Comparison of ENCODE assay signal across 21 cellular contexts in genomic region chr15:92962914-92963313, GRCh38.
A peak's percentile ranks its signal among the peaks of the same experiment; 100 is the strongest.
DNase-seq lines count a peak whose midpoint lies in the region; ATAC-seq, FAIRE-seq and TF ChIP-seq lines count a peak whose summit lies in the region.
"Had no signal": no experiment of that assay in that cellular context is flagged by ENCODE, and none has a peak within 500 bp of the region (broad histone marks: within the 10 kb centered on the region; RNA-seq: fewer than 3 reads in every experiment).

No MANE protein-coding gene starts in this region.

- intact Hi-C loops in activated T-helper 1 cell treated with anti-CD3 and anti-CD28 coated beads, Interleukin-12 subunit alpha, Interleukin-12 subunit beta, Interleukin-2, Interleukin-4 antibody, amounts not matched to agents 30 ng/mL and 10 ng/mL and 1 ng/mL, durations not matched to agents 14 hours and 24 hours and 36 hours (cut with micrococcal nuclease): no loop called here
- intact Hi-C loops in naive thymus-derived CD4-positive, alpha-beta T cell (cut with micrococcal nuclease): no loop called here

- POLR2A ChIA-PET in naive thymus-derived CD4-positive, alpha-beta T cell (lab: Charles Lee): no interaction called here

- peaks cover 0 to 8% of the 10 kb centered on the region in 2 donors for H3K4me1 ChIP-seq in naive thymus-derived CD4-positive, alpha-beta T cell (ENCODE audit: control insufficient read depth in 2 of 2, insufficient read depth in 2 of 2, low read length in 2 of 2)
- H3K4me1 ChIP-seq: A549 had no signal

- no peaks in the 10 kb centered on the region for H3K9me3 ChIP-seq in naive thymus-derived CD4-positive, alpha-beta T cell (ENCODE audit: control insufficient read depth in 2 of 3, low read length in 3 of 3)
- H3K9me3 ChIP-seq: A549 had no signal

- peaks cover 33% of the 10 kb centered on the region for H3K36me3 Mint-ChIP-seq in activated naive CD8-positive, alpha-beta T cell
- H3K36me3 Mint-ChIP-seq in activated naive CD8-positive, alpha-beta T cell treated with anti-CD3 and anti-CD28 coated beads, Interleukin-2, amount 50 U/mL, for 24 hours (ENCODE audit: low read depth): peaks cover 80% of the 10 kb centered on the region
- peaks cover 63% of the 10 kb centered on the region for H3K36me3 Mint-ChIP-seq in activated T-helper 1 cell treated with anti-CD3 and anti-CD28 coated beads, Interleukin-12 subunit alpha, Interleukin-12 subunit beta, Interleukin-2, Interleukin-4 antibody, amounts not matched to agents 30 ng/mL and 10 ng/mL and 1 ng/mL, durations not matched to agents 14 hours and 24 hours and 36 hours (ENCODE audit: low read depth)
- peaks cover 17 to 79% (median 52%) of the 10 kb centered on the region in 5 donors for H3K36me3 Mint-ChIP-seq in naive thymus-derived CD4-positive, alpha-beta T cell

- FAIRE-seq in GM19239 (lab: Jason Lieb, UNC): no peak
- FAIRE-seq in GM12891 (lab: Jason Lieb, UNC): no peak

- no peaks in the 10 kb centered on the region for H3K9me3 Mint-ChIP-seq in activated naive CD8-positive, alpha-beta T cell (ENCODE audit: low read depth)
- H3K9me3 Mint-ChIP-seq in activated naive CD8-positive, alpha-beta T cell treated with anti-CD3 and anti-CD28 coated beads, Interleukin-2, amount 50 U/mL, for 24 hours: peaks cover 13% of the 10 kb centered on the region
- peaks cover 4% of the 10 kb centered on the region for H3K9me3 Mint-ChIP-seq in activated T-helper 1 cell treated with anti-CD3 and anti-CD28 coated beads, Interleukin-12 subunit alpha, Interleukin-12 subunit beta, Interleukin-2, Interleukin-4 antibody, amounts not matched to agents 30 ng/mL and 10 ng/mL and 1 ng/mL, durations not matched to agents 14 hours and 24 hours and 36 hours
- H3K9me3 Mint-ChIP-seq in naive thymus-derived CD4-positive, alpha-beta T cell: peaks cover 0 to 12% (median 0%) of the 10 kb centered on the region in 11 donors
- H3K9me3 Mint-ChIP-seq: H9 had no signal

- peak overlapping the region; percentile 20 for H3K4me3 Mint-ChIP-seq in activated naive CD8-positive, alpha-beta T cell
- H3K4me3 Mint-ChIP-seq in activated naive CD8-positive, alpha-beta T cell treated with anti-CD3 and anti-CD28 coated beads, Interleukin-2, amount 50 U/mL, for 24 hours: no peak overlapping the region
- no peak overlapping the region for H3K4me3 Mint-ChIP-seq in activated T-helper 1 cell treated with anti-CD3 and anti-CD28 coated beads, Interleukin-12 subunit alpha, Interleukin-12 subunit beta, Interleukin-2, Interleukin-4 antibody, amounts not matched to agents 30 ng/mL and 10 ng/mL and 1 ng/mL, durations not matched to agents 14 hours and 24 hours and 36 hours
- peak overlapping the region in 1 of 10 donors; percentile 30 for H3K4me3 Mint-ChIP-seq in naive thymus-derived CD4-positive, alpha-beta T cell
- H3K4me3 Mint-ChIP-seq: B cell, CD14-positive monocyte, H9 had no signal

- no peak for DNase-seq in activated naive CD8-positive, alpha-beta T cell treated with anti-CD3 and anti-CD28 coated beads, Interleukin-2, amount 50 U/mL, for 24 hours
- DNase-seq in activated T-helper 1 cell treated with anti-CD3 and anti-CD28 coated beads, Interleukin-12 subunit alpha, Interleukin-12 subunit beta, Interleukin-2, Interleukin-4 antibody, amounts not matched to agents 30 ng/mL and 10 ng/mL and 1 ng/mL, durations not matched to agents 14 hours and 24 hours and 36 hours (ENCODE audit: low spot score): no peak
- DNase-seq in naive thymus-derived CD4-positive, alpha-beta T cell: no peak
- DNase-seq in GM19239 (ENCODE audit: insufficient read length, low spot score) (no peak), GM12891 (ENCODE audit: insufficient read length, low spot score) (no peak), NAMALWA (ENCODE audit: low spot score) (no peak)
- DNase-seq: COR-L47; DMS79; H9; NCI-H1105 treated with DMSO at 0.1 percent for 48 hours; NCI-H2029 treated with DMSO at 0.1 percent for 48 hours; NCI-H226; NCI-H510A treated with DMSO at 0.1 percent for 48 hours; NCI-H774; NK-92 treated with Interleukin-12 subunit alpha and Interleukin-12 subunit beta, amount 100 ng/mL, for 24 hours; SHP77 treated with DMSO at 0.1 percent for 48 hours had no signal

- peaks cover 56% of the 10 kb centered on the region for H3K4me1 Mint-ChIP-seq in activated naive CD8-positive, alpha-beta T cell (ENCODE audit: low read depth)
- peaks cover 44% of the 10 kb centered on the region for H3K4me1 Mint-ChIP-seq in activated naive CD8-positive, alpha-beta T cell treated with anti-CD3 and anti-CD28 coated beads, Interleukin-2, amount 50 U/mL, for 24 hours
- peaks cover 44% of the 10 kb centered on the region for H3K4me1 Mint-ChIP-seq in activated T-helper 1 cell treated with anti-CD3 and anti-CD28 coated beads, Interleukin-12 subunit alpha, Interleukin-12 subunit beta, Interleukin-2, Interleukin-4 antibody, amounts not matched to agents 30 ng/mL and 10 ng/mL and 1 ng/mL, durations not matched to agents 14 hours and 24 hours and 36 hours (ENCODE audit: low read depth)
- H3K4me1 Mint-ChIP-seq in naive thymus-derived CD4-positive, alpha-beta T cell: peaks cover 22 to 80% (median 59%) of the 10 kb centered on the region in 7 donors
- H3K4me1 Mint-ChIP-seq: H9 had no signal

- CTCF ChIA-PET in naive thymus-derived CD4-positive, alpha-beta T cell (lab: Charles Lee): no interaction called here

- H3K27me3 Mint-ChIP-seq in activated naive CD8-positive, alpha-beta T cell: no peaks in the 10 kb centered on the region
- no peaks in the 10 kb centered on the region for H3K27me3 Mint-ChIP-seq in activated naive CD8-positive, alpha-beta T cell treated with anti-CD3 and anti-CD28 coated beads, Interleukin-2, amount 50 U/mL, for 24 hours
- no peaks in the 10 kb centered on the region for H3K27me3 Mint-ChIP-seq in activated T-helper 1 cell treated with anti-CD3 and anti-CD28 coated beads, Interleukin-12 subunit alpha, Interleukin-12 subunit beta, Interleukin-2, Interleukin-4 antibody, amounts not matched to agents 30 ng/mL and 10 ng/mL and 1 ng/mL, durations not matched to agents 14 hours and 24 hours and 36 hours (ENCODE audit: insufficient read depth)
- H3K27me3 Mint-ChIP-seq in naive thymus-derived CD4-positive, alpha-beta T cell: no peaks in the 10 kb centered on the region
- H3K27me3 Mint-ChIP-seq: B cell had no signal

- no peak overlapping the region for H3K27ac ChIP-seq in naive thymus-derived CD4-positive, alpha-beta T cell (ENCODE audit: low read depth, low read length)
- H3K27ac ChIP-seq: A549, RWPE1 had no signal

- no peaks in the 10 kb centered on the region for H3K27me3 ChIP-seq in naive thymus-derived CD4-positive, alpha-beta T cell (ENCODE audit: control insufficient read depth in 2 of 2, insufficient read depth in 2 of 2, low read length in 2 of 2)

- no peak for ATAC-seq in activated naive CD8-positive, alpha-beta T cell treated with anti-CD3 and anti-CD28 coated beads, Interleukin-2, amount 50 U/mL, for 24 hours
- no peak for ATAC-seq in naive thymus-derived CD4-positive, alpha-beta T cell
- ATAC-seq: A549 had no signal

- peaks cover 17 to 74% (median 28%) of the 10 kb centered on the region in 3 experiments for H3K36me3 ChIP-seq in naive thymus-derived CD4-positive, alpha-beta T cell (ENCODE audit: control insufficient read depth in 2 of 3, insufficient read depth in 3 of 3, low read length in 3 of 3)

- H3K27ac Mint-ChIP-seq in activated naive CD8-positive, alpha-beta T cell: peak overlapping the region; percentile 87
- no peak overlapping the region for H3K27ac Mint-ChIP-seq in activated naive CD8-positive, alpha-beta T cell treated with anti-CD3 and anti-CD28 coated beads, Interleukin-2, amount 50 U/mL, for 24 hours
- H3K27ac Mint-ChIP-seq in activated T-helper 1 cell treated with anti-CD3 and anti-CD28 coated beads, Interleukin-12 subunit alpha, Interleukin-12 subunit beta, Interleukin-2, Interleukin-4 antibody, amounts not matched to agents 30 ng/mL and 10 ng/mL and 1 ng/mL, durations not matched to agents 14 hours and 24 hours and 36 hours: peak overlapping the region; percentile 41
- peak overlapping the region in 5 of 9 donors; percentile 30 to 90 (median 57) for H3K27ac Mint-ChIP-seq in naive thymus-derived CD4-positive, alpha-beta T cell
- H3K27ac Mint-ChIP-seq: B cell, CD14-positive monocyte, H9 had no signal

- no peak overlapping the region for H3K4me3 ChIP-seq in naive thymus-derived CD4-positive, alpha-beta T cell (ENCODE audit: low read length)
- H3K4me3 ChIP-seq: A549 had no signal

- TF ChIP-seq POLR2A in GM12891 (IDR thresholded peaks at IDR 0.05; ENCODE audit: low read depth, low read length): no peak

TF ChIP-seq in GM12891, 5 proteins besides CTCF, POLR2A, EP300 and RAD21:
- TF ChIP-seq POU2F2 (IDR thresholded peaks at IDR 0.05; ENCODE audit: low read depth, low read length) (no peak), SPI1 (IDR thresholded peaks at IDR 0.05; ENCODE audit: low read depth, low read length) (no peak), TAF1 (IDR thresholded peaks at IDR 0.05; ENCODE audit: low read depth, low read length) (no peak), PAX5 (IDR thresholded peaks at IDR 0.05; ENCODE audit: insufficient read depth, low read length, severe bottlenecking) (no peak), POLR2AphosphoS5 (IDR thresholded peaks at IDR 0.05; ENCODE audit: low read depth, low read length) (no peak)
TF ChIP-seq in GM12891: peak in this region for 0.
